In genomic region chr10:119205926-119206602, GRCh38 we compare ENCODE assay signal across 8 cellular contexts. TPM values are rescaled to one million over a fixed set of nuclear protein-coding genes. Genes with fewer than 3 reads are reported as not detected.
DNase-seq lines count a peak whose midpoint lies in the region; ATAC-seq, FAIRE-seq and TF ChIP-seq lines count a peak whose summit lies in the region.

No MANE protein-coding gene starts in this region.

- H3K23ac ChIP-seq in IMR-90 (ENCODE audit: low read depth, low read length) = peak overlapping the region; percentile 36; the same call in 1 of the 2 replicates

- peak overlapping the region; percentile 53 for H3K4me2 ChIP-seq in IMR-90 (ENCODE audit: low read depth, low read length)

- TF ChIP-seq POLR2A in IMR-90 (IDR thresholded peaks at IDR 0.05; ENCODE audit: low read depth, low read length) = peak; percentile 18; the same call in 1 of the 2 replicates

- DNase-seq in AML-193 (lab: John Stamatoyannopoulos, UW) = peak; percentile 61 to 74
- no peak for DNase-seq in IMR-90
- peak; percentile 53 for DNase-seq in activated CD4-positive, alpha-beta T cell treated with anti-CD3 and anti-CD28 coated beads, Interleukin-2, amount 10 ng/mL, durations not matched to agents 7 days and 5 days
- peak; percentile 36 for DNase-seq in midbrain (lab: John Stamatoyannopoulos, UW)
- DNase-seq in D721Med (ENCODE audit: insufficient read length, low spot score) = no peak

- H3K9me3 Mint-ChIP-seq in activated CD4-positive, alpha-beta T cell treated with anti-CD3 and anti-CD28 coated beads, Interleukin-2, amount 10 ng/mL, durations not matched to agents 7 days and 5 days = no peaks in the 10 kb centered on the region

- ATAC-seq in GM19351 (IDR thresholded peaks at IDR 0.05; ENCODE audit: unreplicated experiment) (peak; percentile 25), IMR-90 (ENCODE audit: low read depth) (no peak)

- H3K36me3 ChIP-seq in IMR-90 (ENCODE audit: control insufficient read depth, insufficient read depth, low read length) = 0 out of 2 replicates have a peak, but pooled peaks cover 1% of the 10 kb centered on the region
- no peaks in the 10 kb centered on the region for H3K36me3 ChIP-seq in endocrine pancreas (ENCODE audit: control insufficient read depth, insufficient read depth, low read length)
- no peaks in the 10 kb centered on the region for H3K36me3 ChIP-seq in stomach smooth muscle (ENCODE audit: control insufficient read depth in 2 of 2, insufficient read depth in 2 of 2, low read length in 2 of 2)

- POLR2A ChIA-PET in IMR-90 (lab: Charles Lee; ENCODE audit: unreplicated experiment) = no interaction called here
- POLR2A ChIA-PET in activated CD4-positive, alpha-beta T cell treated with anti-CD3 and anti-CD28 coated beads, Interleukin-2, amount 10 ng/mL, durations not matched to agents 7 days and 5 days (lab: Charles Lee) = no interaction called here

- peak overlapping the region; percentile 45; the same call in 2 of the 3 replicates for H2BK15ac ChIP-seq in IMR-90 (ENCODE audit: low read depth, low read length)

- no peaks in the 10 kb centered on the region for H3K36me3 Mint-ChIP-seq in activated CD4-positive, alpha-beta T cell treated with anti-CD3 and anti-CD28 coated beads, Interleukin-2, amount 10 ng/mL, durations not matched to agents 7 days and 5 days (ENCODE audit: low read depth)

- dilution Hi-C loops in IMR-90 (cut with HindIII; ENCODE audit: low sequenced_read_pairs, unreplicated experiment) = no loop called here

- BruUV-seq in IMR-90 (replicated peaks; lab: Mats Ljungman, UMichigan) = no TSS peak

- TF ChIP-seq CTCF in IMR-90 (conservative IDR thresholded peaks at IDR 0.05; ENCODE audit: low read depth, low read length) (no peak), D721Med (IDR thresholded peaks at IDR 0.05; ENCODE audit: insufficient read depth, missing control alignments) (no peak)

- H3K27me3 Mint-ChIP-seq in activated CD4-positive, alpha-beta T cell treated with anti-CD3 and anti-CD28 coated beads, Interleukin-2, amount 10 ng/mL, durations not matched to agents 7 days and 5 days = no peaks in the 10 kb centered on the region

- peak overlapping the region; percentile 90 for H2AFZ ChIP-seq in IMR-90 (replicated peaks; ENCODE audit: low read length, poor library complexity)

- peak overlapping the region; percentile 46 for H3K14ac ChIP-seq in IMR-90 (replicated peaks; ENCODE audit: low read depth, low read length)

- FAIRE-seq in D721Med (lab: Jason Lieb, UNC) = no peak

- TF ChIP-seq RAD21 in IMR-90 (IDR thresholded peaks at IDR 0.05; ENCODE audit: low read length) = no peak

- peak overlapping the region; percentile 53; the same call in 1 of the 2 replicates for H2BK20ac ChIP-seq in IMR-90 (ENCODE audit: low read depth, low read length)

- H3K4me3 Mint-ChIP-seq in activated CD4-positive, alpha-beta T cell treated with anti-CD3 and anti-CD28 coated beads, Interleukin-2, amount 10 ng/mL, durations not matched to agents 7 days and 5 days = peak overlapping the region; percentile 89

- peak overlapping the region; percentile 61 for H2AK5ac ChIP-seq in IMR-90 (ENCODE audit: low read depth, low read length)

- peak overlapping the region; percentile 54; the same call in 1 of the 2 replicates for H3K4me3 ChIP-seq in IMR-90 (ENCODE audit: insufficient read depth, low read depth, low read length)
- no peak overlapping the region for H3K4me3 ChIP-seq in endocrine pancreas (ENCODE audit: control insufficient read depth, insufficient read depth, low read length)
- peak overlapping the region; percentile 36 to 92 for H3K4me3 ChIP-seq in stomach smooth muscle (ENCODE audit: low read length in 2 of 2)

- H4K91ac ChIP-seq in IMR-90 (ENCODE audit: insufficient read depth, low read depth, low read length) = peak overlapping the region; percentile 61

- in situ Hi-C loops in IMR-90 (cut with MboI; ENCODE audit: low sequenced_read_pairs) = loop anchor here (5.0 kb wide), 1 partner anchor 211 kb away; no protein-coding TSS in a partner anchor

- CTCF ChIA-PET in IMR-90 (lab: Yijun Ruan, JAX) = interaction anchor here (0.6 to 2.0 kb wide), 21 partner anchors 14 to 448 kb away, joined by 3 to 7 read pairs (median 4); partner anchors contain the start of gene RGS10
- CTCF ChIA-PET in activated CD4-positive, alpha-beta T cell treated with anti-CD3 and anti-CD28 coated beads, Interleukin-2, amount 10 ng/mL, durations not matched to agents 7 days and 5 days (lab: Charles Lee) = interaction anchor here (0.6 to 2.9 kb wide), 41 partner anchors 8 to 441 kb away, joined by 3 to 25 read pairs (median 4); partner anchors contain the start of gene RGS10

- H3K18ac ChIP-seq in IMR-90 (ENCODE audit: low read depth, low read length) = no peak overlapping the region

- H3K4me1 ChIP-seq in IMR-90 (ENCODE audit: control insufficient read depth, insufficient read depth, low read length) (peaks cover 12% of the 10 kb centered on the region), endocrine pancreas (ENCODE audit: control insufficient read depth, insufficient read depth, low read length) (peaks cover 4% of the 10 kb centered on the region), stomach smooth muscle (ENCODE audit: control insufficient read depth, insufficient read depth, low read length) (peaks cover 24% of the 10 kb centered on the region)

- peak overlapping the region; percentile 53; the same call in 1 of the 2 replicates for H2BK120ac ChIP-seq in IMR-90 (ENCODE audit: low read depth, low read length)

- H4K8ac ChIP-seq in IMR-90 (ENCODE audit: low read depth in 2 of 2, low read length in 2 of 2) = peak overlapping the region; percentile 48 to 59; a peak in 2 of 4 replicates

- H3K79me1 ChIP-seq in IMR-90 (ENCODE audit: low read depth in 1 of 2, low read length in 2 of 2) = peaks cover 0 to 28% of the 10 kb centered on the region in 2 experiments; a peak in 3 of 4 replicates

- peak overlapping the region; percentile 87 for H2AK9ac ChIP-seq in IMR-90 (replicated peaks; ENCODE audit: low read depth, low read length, poor library complexity)

- WGBS in IMR-90 (ENCODE audit: extremely low coverage in 2 of 2, insufficient read length in 1 of 2), 2 experiments = 72% methylated on average over 3 of the region's 16 CpGs; no CpG with 5 or more reads in 1 of the 2 experiments

- H3K4me1 Mint-ChIP-seq in activated CD4-positive, alpha-beta T cell treated with anti-CD3 and anti-CD28 coated beads, Interleukin-2, amount 10 ng/mL, durations not matched to agents 7 days and 5 days = peaks cover 32% of the 10 kb centered on the region

- no peaks in the 10 kb centered on the region for H3K27me3 ChIP-seq in IMR-90 (ENCODE audit: control insufficient read depth, insufficient read depth, low read length)
- H3K27me3 ChIP-seq in endocrine pancreas (ENCODE audit: control insufficient read depth, insufficient read depth, low read length) = no peaks in the 10 kb centered on the region
- no peaks in the 10 kb centered on the region for H3K27me3 ChIP-seq in stomach smooth muscle (ENCODE audit: control insufficient read depth in 1 of 2, insufficient read depth in 2 of 2, low read length in 2 of 2)

- H3K9me3 ChIP-seq in IMR-90 (ENCODE audit: control insufficient read depth, insufficient read depth, low read length) (no peaks in the 10 kb centered on the region), endocrine pancreas (ENCODE audit: control insufficient read depth, low read length) (no peaks in the 10 kb centered on the region), stomach smooth muscle (ENCODE audit: control insufficient read depth in 2 of 2, low read length in 2 of 2) (no peaks in the 10 kb centered on the region)

- H3K27ac ChIP-seq in IMR-90 (ENCODE audit: insufficient read depth, low read length) (peak overlapping the region; percentile 38), stomach smooth muscle (ENCODE audit: low read length) (peak overlapping the region; percentile 75)

- no peak overlapping the region for H2BK5ac ChIP-seq in IMR-90 (ENCODE audit: low read depth, low read length, poor library complexity, severe bottlenecking)

- no peaks in the 10 kb centered on the region for H3K9me1 ChIP-seq in IMR-90 (ENCODE audit: insufficient read depth, low read length)

- intact Hi-C loops in IMR-90 (cut with micrococcal nuclease) = loop anchor here (1.0 to 5.0 kb wide), 4 partner anchors 111 to 337 kb away; partner anchors contain the start of gene RGS10

- H3K27ac Mint-ChIP-seq in activated CD4-positive, alpha-beta T cell treated with anti-CD3 and anti-CD28 coated beads, Interleukin-2, amount 10 ng/mL, durations not matched to agents 7 days and 5 days = peak overlapping the region; percentile 98

- H3K4ac ChIP-seq in IMR-90 (ENCODE audit: low read depth, low read length) = peak overlapping the region; percentile 71

- H3K9ac ChIP-seq in IMR-90 (ENCODE audit: low read depth, low read length) (peak overlapping the region; percentile 12), endocrine pancreas (ENCODE audit: control insufficient read depth, insufficient read depth, low read length) (peak overlapping the region; percentile 65), stomach smooth muscle (ENCODE audit: low read length in 2 of 2) (peak overlapping the region; percentile 65 to 66)

- no peaks in the 10 kb centered on the region for H4K20me1 ChIP-seq in IMR-90 (ENCODE audit: insufficient read depth, low read length)

- H3K56ac ChIP-seq in IMR-90 (ENCODE audit: extremely low read depth, insufficient read depth, low read length) = no peak overlapping the region

- H4K5ac ChIP-seq in IMR-90 (ENCODE audit: low read depth, low read length) = no peak overlapping the region

TF ChIP-seq in IMR-90, 13 proteins besides CTCF, POLR2A, EP300 and RAD21 (continues in another document):
- no peak for TF ChIP-seq NFE2L2 (IDR thresholded peaks at IDR 0.05; ENCODE audit: low read depth, low read length)
- TF ChIP-seq CEBPB (IDR thresholded peaks at IDR 0.05; ENCODE audit: low read depth, low read length) = no peak

RNA-seq across cellular contexts. Expression of gene GRK5, which starts 1.3 kb away (rescaled TPM):
- 11.9 and 12.9 TPM in 2 replicates for total RNA-seq in IMR-90 (2012; rRNA removed)
- polyA plus RNA-seq in IMR-90 (2012; rRNA removed) = 13.7 and 16.3 TPM in 2 replicates
- polyA plus RNA-seq in IMR-90 (2012; cell fraction: cytosol; rRNA removed) = 14.9 and 16.1 TPM in 2 replicates
- polyA plus RNA-seq in IMR-90 (2012; cell fraction: nucleus; rRNA removed; ENCODE audit: low replicate concordance) = 13.4 and 27.1 TPM in 2 replicates
- 10 to 100 TPM; 26.0 to 27.5 TPM for total RNA-seq in activated CD4-positive, alpha-beta T cell treated with anti-CD3 and anti-CD28 coated beads, Interleukin-2, amount 10 ng/mL, durations not matched to agents 7 days and 5 days

RNA-seq across cellular contexts. Expression of gene PRDX3, which starts 27.5 kb away (rescaled TPM):
- 169 and 195 TPM in 2 replicates for total RNA-seq in IMR-90 (2012; rRNA removed)
- 173 and 187 TPM in 2 replicates for polyA plus RNA-seq in IMR-90 (2012; rRNA removed)
- 60.3 and 63.2 TPM in 2 replicates for polyA plus RNA-seq in IMR-90 (2012; cell fraction: cytosol; rRNA removed)
- 17.7 and 85.4 TPM in 2 replicates for polyA plus RNA-seq in IMR-90 (2012; cell fraction: nucleus; rRNA removed; ENCODE audit: low replicate concordance)
- 100 to 1,000 TPM; 121 to 122 TPM for total RNA-seq in activated CD4-positive, alpha-beta T cell treated with anti-CD3 and anti-CD28 coated beads, Interleukin-2, amount 10 ng/mL, durations not matched to agents 7 days and 5 days

RNA-seq across cellular contexts. Expression of gene SFXN4, which starts 40.5 kb away (rescaled TPM):
- total RNA-seq in IMR-90 (2012; rRNA removed) = 10.6 and 12.0 TPM in 2 replicates
- polyA plus RNA-seq in IMR-90 (2012; rRNA removed) = 10.6 and 12.5 TPM in 2 replicates
- 5.4 and 6.0 TPM in 2 replicates for polyA plus RNA-seq in IMR-90 (2012; cell fraction: cytosol; rRNA removed)
- 6.3 and 26.3 TPM in 2 replicates for polyA plus RNA-seq in IMR-90 (2012; cell fraction: nucleus; rRNA removed; ENCODE audit: low replicate concordance)
- 10 to 100 TPM; 19.0 to 20.1 TPM for total RNA-seq in activated CD4-positive, alpha-beta T cell treated with anti-CD3 and anti-CD28 coated beads, Interleukin-2, amount 10 ng/mL, durations not matched to agents 7 days and 5 days

Comparison
In these comparisons a context has a peak if more than half of its experiments do, and no peak if none do; other contexts are left out.
1. DNase-seq: peak in AML-193 (2 of 2), activated CD4-positive, alpha-beta T cell treated with anti-CD3 and anti-CD28 coated beads, Interleukin-2, amount 10 ng/mL, durations not matched to agents 7 days and 5 days (single experiment) and midbrain (single experiment); none in IMR-90 (single experiment) and D721Med (single experiment).
2. H3K9ac ChIP-seq: peak in every context shown above with its lines; median percentile 66 in stomach smooth muscle; 65 in endocrine pancreas; 12 in IMR-90.